ENCODE assay signal across 19 cellular contexts in genomic region chr10:27959093-27959715, GRCh38.
DNase-seq lines count a peak whose midpoint lies in the region; ATAC-seq and TF ChIP-seq lines count a peak whose summit lies in the region.
"Had no signal": no experiment of that assay in that cellular context is flagged by ENCODE, and none has a peak within 500 bp of the region (broad histone marks: within the 10 kb centered on the region; RNA-seq: fewer than 3 reads in every experiment).

No MANE protein-coding gene starts in this region.

- no peak overlapping the region for H3K4me3 ChIP-seq in OCI-LY3 (ENCODE audit: low read length)
- H3K4me3 ChIP-seq: mucosa of descending colon, uterus had no signal

- H3K9me3 Mint-ChIP-seq in stimulated activated naive CD8-positive, alpha-beta T cell treated with anti-CD3 and anti-CD28 coated beads, Interleukin-15, Interleukin-2, amounts not matched to agents 100 ng/mL and 50 ng/mL, for 24 hours = no peaks in the 10 kb centered on the region
- H3K9me3 Mint-ChIP-seq in central memory CD8-positive, alpha-beta T cell = no peaks in the 10 kb centered on the region

- H2AFZ ChIP-seq in OCI-LY3 (ENCODE audit: low read depth, low read length) = peak overlapping the region; percentile 83

- peak overlapping the region; percentile 53 for H3K4me2 ChIP-seq in OCI-LY3 (ENCODE audit: low read length)

- no peak overlapping the region for H3K9ac ChIP-seq in OCI-LY3 (ENCODE audit: low read length)

- no peaks in the 10 kb centered on the region for H3K36me3 ChIP-seq in OCI-LY3 (replicated peaks; ENCODE audit: low read depth, low read length)
- H3K36me3 ChIP-seq: adrenal gland, uterus had no signal

- H3K9me3 ChIP-seq in OCI-LY3 (ENCODE audit: insufficient read depth, low read length) = no peaks in the 10 kb centered on the region
- H3K9me3 ChIP-seq: adrenal gland, Caco-2, mucosa of descending colon, uterus had no signal

- DNase-seq in stimulated activated naive CD8-positive, alpha-beta T cell treated with anti-CD3 and anti-CD28 coated beads, Interleukin-15, Interleukin-2, amounts not matched to agents 100 U/mL and 50 U/mL, for 24 hours = no peak
- DNase-seq in central memory CD8-positive, alpha-beta T cell (ENCODE audit: low spot score in 2 of 2) = no peak
- peak; percentile 30 for DNase-seq in stromal cell of bone marrow (ENCODE audit: low read depth)
- DNase-seq in NCI-H2227 treated with DMSO at 0.1 percent for 48 hours (lab: John Stamatoyannopoulos, UW) = no peak
- DNase-seq in stimulated activated CD4-positive, alpha-beta T cell treated with anti-CD3 and anti-CD28 coated beads, Interleukin-2, amount 100 ng/mL, for 24 hours = no peak
- DNase-seq in GM19240 (ENCODE audit: insufficient read length, low spot score) = no peak
- DNase-seq: activated CD4-positive, alpha-beta T cell treated with anti-CD3 and anti-CD28 coated beads, Interleukin-2, amount 50 U/mL, for 48 hours; adrenal gland; Caco-2; left colon; mucosa of descending colon; NCI-H187 treated with DMSO at 0.1 percent for 48 hours; NK-92 treated with Interleukin-12 subunit alpha and Interleukin-12 subunit beta, amount 100 ng/mL, for 24 hours; occipital lobe; right cardiac atrium; uterus had no signal

- no peaks in the 10 kb centered on the region for H3K79me2 ChIP-seq in OCI-LY3 (ENCODE audit: low read length)

- peak overlapping the region; percentile 30; the same call in 1 of the 2 replicates for H3K27ac ChIP-seq in OCI-LY3 (ENCODE audit: low read length)
- H3K27ac ChIP-seq: uterus had no signal

- peaks cover 11% of the 10 kb centered on the region for H3K4me1 ChIP-seq in OCI-LY3 (ENCODE audit: low read length)
- H3K4me1 ChIP-seq: adrenal gland, Caco-2, uterus had no signal

- no peak for TF ChIP-seq CTCF in OCI-LY3 (IDR thresholded peaks at IDR 0.05; ENCODE audit: low read depth, low read length)

- H3K27me3 Mint-ChIP-seq in stimulated activated naive CD8-positive, alpha-beta T cell treated with anti-CD3 and anti-CD28 coated beads, Interleukin-15, Interleukin-2, amounts not matched to agents 100 ng/mL and 50 ng/mL, for 24 hours = no peaks in the 10 kb centered on the region
- H3K27me3 Mint-ChIP-seq in central memory CD8-positive, alpha-beta T cell = no peaks in the 10 kb centered on the region

- H3K36me3 Mint-ChIP-seq in stimulated activated naive CD8-positive, alpha-beta T cell treated with anti-CD3 and anti-CD28 coated beads, Interleukin-15, Interleukin-2, amounts not matched to agents 100 ng/mL and 50 ng/mL, for 24 hours (ENCODE audit: low read depth) = no peaks in the 10 kb centered on the region
- H3K36me3 Mint-ChIP-seq in central memory CD8-positive, alpha-beta T cell (ENCODE audit: insufficient read depth) = no peaks in the 10 kb centered on the region

- H4K20me1 ChIP-seq in OCI-LY3 (ENCODE audit: insufficient read depth, low read length) = no peaks in the 10 kb centered on the region

- H3K27me3 ChIP-seq in OCI-LY3 (ENCODE audit: low read depth, low read length) = no peaks in the 10 kb centered on the region
- H3K27me3 ChIP-seq: adrenal gland, uterus had no signal

- ATAC-seq in stimulated activated naive CD8-positive, alpha-beta T cell treated with anti-CD3 and anti-CD28 coated beads, Interleukin-15, Interleukin-2, amounts not matched to agents 100 U/mL and 50 U/mL, for 24 hours = no peak
- no peak for ATAC-seq in central memory CD8-positive, alpha-beta T cell (replicated peaks; ENCODE audit: extremely low read depth, poor library complexity, severe bottlenecking)
- ATAC-seq: esophagus mucosa, left colon, mucosa of descending colon, right cardiac atrium had no signal

- H3K4me3 Mint-ChIP-seq in stimulated activated naive CD8-positive, alpha-beta T cell treated with anti-CD3 and anti-CD28 coated beads, Interleukin-15, Interleukin-2, amounts not matched to agents 100 ng/mL and 50 ng/mL, for 24 hours = peak overlapping the region; percentile 51
- H3K4me3 Mint-ChIP-seq in central memory CD8-positive, alpha-beta T cell = peak overlapping the region; percentile 65

- H3K27ac Mint-ChIP-seq in stimulated activated naive CD8-positive, alpha-beta T cell treated with anti-CD3 and anti-CD28 coated beads, Interleukin-15, Interleukin-2, amounts not matched to agents 100 ng/mL and 50 ng/mL, for 24 hours = peak overlapping the region; percentile 58
- H3K27ac Mint-ChIP-seq in central memory CD8-positive, alpha-beta T cell (ENCODE audit: low read depth) = no peak overlapping the region

- H3K4me1 Mint-ChIP-seq in stimulated activated naive CD8-positive, alpha-beta T cell treated with anti-CD3 and anti-CD28 coated beads, Interleukin-15, Interleukin-2, amounts not matched to agents 100 ng/mL and 50 ng/mL, for 24 hours (ENCODE audit: low read depth) = peaks cover 11% of the 10 kb centered on the region
- H3K4me1 Mint-ChIP-seq in central memory CD8-positive, alpha-beta T cell = peaks cover 18% of the 10 kb centered on the region
